In genomic region chr19:43687660-43687997, GRCh38 we compare ENCODE assay signal across 1 cellular context.
TF ChIP-seq lines count a peak whose summit lies in the region.

No MANE protein-coding gene starts in this region.

TF ChIP-seq in IMR-90, 13 proteins besides CTCF, POLR2A, EP300 and RAD21:
- no peak for TF ChIP-seq MXI1 (IDR thresholded peaks at IDR 0.05; ENCODE audit: borderline replicate concordance, low read depth, low read length)
- TF ChIP-seq RFX5 (IDR thresholded peaks at IDR 0.05; ENCODE audit: low read depth, low read length), result no peak
- TF ChIP-seq NFE2L2 (IDR thresholded peaks at IDR 0.05; ENCODE audit: low read depth, low read length), result no peak
- no peak for TF ChIP-seq CEBPB (IDR thresholded peaks at IDR 0.05; ENCODE audit: low read depth, low read length)
- TF ChIP-seq ELK1 (IDR thresholded peaks at IDR 0.05; ENCODE audit: borderline replicate concordance, low read depth, low read length), result no peak
- TF ChIP-seq SMC3 (IDR thresholded peaks at IDR 0.05; ENCODE audit: low read depth, low read length), result no peak
- TF ChIP-seq RCOR1 (IDR thresholded peaks at IDR 0.05; ENCODE audit: insufficient replicate concordance, low read length), result no peak
- no peak for TF ChIP-seq MAZ (IDR thresholded peaks at IDR 0.05; ENCODE audit: borderline replicate concordance, low read depth, low read length)
- TF ChIP-seq MAFK (IDR thresholded peaks at IDR 0.05; ENCODE audit: low read depth, low read length), result no peak
- TF ChIP-seq BHLHE40 (IDR thresholded peaks at IDR 0.05; ENCODE audit: low read depth, low read length), result no peak
- no peak for TF ChIP-seq CHD1 (IDR thresholded peaks at IDR 0.05; ENCODE audit: low read depth, low read length)
- TF ChIP-seq FOS (IDR thresholded peaks at IDR 0.05; ENCODE audit: low read depth, low read length), result no peak
- no peak for TF ChIP-seq USF2 (IDR thresholded peaks at IDR 0.05; ENCODE audit: low read depth, low read length)
